ENCODE assay signal across 3 cellular contexts in genomic region chr7:22662031-22662430, GRCh38.
TF ChIP-seq lines count a peak whose summit lies in the region.

No MANE protein-coding gene starts in this region.

TF ChIP-seq in WTC11, 78 proteins besides CTCF, POLR2A, EP300 and RAD21 (continued from another document):
- no peak for TF ChIP-seq ZNF425 (CRISPR knock-in tag; conservative IDR thresholded peaks at IDR 0.05)

TF ChIP-seq in GM23338, 12 proteins besides CTCF, POLR2A, EP300 and RAD21 (continued from another document):
- TF ChIP-seq ZNF462 (CRISPR knock-in tag; IDR thresholded peaks at IDR 0.05) (no peak), ZNF114 (CRISPR knock-in tag; IDR thresholded peaks at IDR 0.05) (no peak), REST (IDR thresholded peaks at IDR 0.05; ENCODE audit: unreplicated experiment) (no peak), ETS1 (IDR thresholded peaks at IDR 0.05) (no peak), EZH2 (IDR thresholded peaks at IDR 0.05; ENCODE audit: low read depth, unreplicated experiment) (no peak)

TF ChIP-seq in HEK293T, 16 proteins besides CTCF, POLR2A, EP300 and RAD21 (continued from another document):
- no peak for TF ChIP-seq PKNOX1 (IDR thresholded peaks at IDR 0.05)
- TF ChIP-seq SUZ12 (IDR thresholded peaks at IDR 0.05): no peak
- no peak for TF ChIP-seq ZNF384 (IDR thresholded peaks at IDR 0.05)
- TF ChIP-seq ELF4 (IDR thresholded peaks at IDR 0.05): no peak
